9 cellular contexts compared by ENCODE assay signal in the genomic region with DNA sequence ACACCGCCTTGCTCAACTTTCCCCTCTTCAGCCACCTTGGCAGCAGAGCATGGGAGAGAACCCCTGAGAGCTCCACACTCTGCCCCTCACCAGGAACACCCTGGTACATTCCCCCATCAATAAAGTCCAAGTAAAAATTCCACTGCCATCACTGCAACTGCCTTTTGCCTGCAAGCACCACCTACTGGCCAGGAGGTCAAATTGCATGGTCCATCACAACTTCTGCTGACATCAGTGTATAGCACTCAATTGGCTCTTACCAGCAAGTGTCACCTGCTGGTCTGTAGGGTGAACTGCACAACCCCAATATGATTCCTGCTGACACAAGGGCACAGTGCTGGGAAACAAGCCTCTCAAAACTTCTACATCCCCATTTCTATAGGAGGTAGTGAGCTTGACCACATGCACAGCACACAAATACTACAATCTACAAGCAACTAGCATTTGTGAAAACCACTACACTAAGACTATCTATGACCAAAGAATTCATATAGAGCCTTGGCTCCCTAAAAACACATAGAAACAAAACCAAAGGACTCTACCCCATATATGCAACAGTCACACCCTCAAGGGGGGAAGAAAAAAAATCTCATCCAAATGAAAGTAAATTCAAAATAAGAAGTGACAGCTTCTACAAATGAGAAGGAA.
A peak's percentile ranks its signal among the peaks of the same experiment; 100 is the strongest.
DNase-seq lines count a peak whose midpoint lies in the region; ATAC-seq and TF ChIP-seq lines count a peak whose summit lies in the region.
"Had no signal": no experiment of that assay in that cellular context is flagged by ENCODE, and none has a peak within 500 bp of the region (broad histone marks: within the 10 kb centered on the region; RNA-seq: fewer than 3 reads in every experiment).

No MANE protein-coding gene starts in this region.

- H3K4me3 Mint-ChIP-seq in CD14-positive monocyte: no peak overlapping the region
- no peak overlapping the region for H3K4me3 Mint-ChIP-seq in immature natural killer cell
- H3K4me3 Mint-ChIP-seq in type B pancreatic cell: no peak overlapping the region
- H3K4me3 Mint-ChIP-seq: IgD-negative memory B cell had no signal

- DNase-seq in CD14-positive monocyte (ENCODE audit: low spot score): no peak
- DNase-seq in MV-4-11 (lab: John Stamatoyannopoulos, UW): peak; percentile 69
- DNase-seq in activated T-cell treated with anti-CD3 and anti-CD28 coated beads for 24 hours (ENCODE audit: low read depth): peak; percentile 53
- DNase-seq in immature natural killer cell: peak; percentile 59 to 70 (median 65)
- DNase-seq in type B pancreatic cell (ENCODE audit: extremely low spot score, unreplicated experiment): no peak

- peak; percentile 69 for TF ChIP-seq CTCF in CD14-positive monocyte (IDR thresholded peaks at IDR 0.05)
- TF ChIP-seq CTCF in type B pancreatic cell (conservative IDR thresholded peaks at IDR 0.05): peak; percentile 69

- H3K27me3 Mint-ChIP-seq in CD14-positive monocyte (ENCODE audit: low read depth in 3 of 3) (peaks cover 0 to 8% (median 1%) of the 10 kb centered on the region in 3 donors), immature natural killer cell (ENCODE audit: low read depth in 3 of 3) (no peaks in the 10 kb centered on the region), type B pancreatic cell (no peaks in the 10 kb centered on the region)
- H3K27me3 Mint-ChIP-seq: IgD-negative memory B cell had no signal

- H3K4me1 Mint-ChIP-seq in CD14-positive monocyte (peaks cover 42% of the 10 kb centered on the region), immature natural killer cell (peaks cover 26 to 27% of the 10 kb centered on the region in 2 donors), type B pancreatic cell (ENCODE audit: unreplicated experiment) (peaks cover 14% of the 10 kb centered on the region)

- ATAC-seq in GM18861 (IDR thresholded peaks at IDR 0.05; ENCODE audit: unreplicated experiment): peak; percentile 42
- ATAC-seq in HG03025 (IDR thresholded peaks at IDR 0.05; ENCODE audit: low FRiP score, unreplicated experiment): no peak
- no peak for ATAC-seq in HG02870 (IDR thresholded peaks at IDR 0.05; ENCODE audit: unreplicated experiment)

- H3K27ac Mint-ChIP-seq in CD14-positive monocyte: peak overlapping the region in 3 of 7 donors; percentile 38 to 78 (median 58)
- peak overlapping the region in 5 of 6 donors; percentile 18 to 75 (median 24) for H3K27ac Mint-ChIP-seq in immature natural killer cell
- no peak overlapping the region for H3K27ac Mint-ChIP-seq in type B pancreatic cell

- H3K36me3 Mint-ChIP-seq in CD14-positive monocyte (peaks cover 0 to 7% of the 10 kb centered on the region in 2 donors), immature natural killer cell (peaks cover 0 to 7% (median 0%) of the 10 kb centered on the region in 3 donors), type B pancreatic cell (no peaks in the 10 kb centered on the region)

- intact Hi-C loops in CD14-positive monocyte (cut with micrococcal nuclease): loop anchor here in 1 of 2 donors (10.0 kb wide), 1 partner anchor 193 kb away; a partner anchor contains a TSS

- H3K9me3 Mint-ChIP-seq in CD14-positive monocyte: peaks cover 7 to 19% (median 14%) of the 10 kb centered on the region in 7 donors
- peaks cover 0 to 10% (median under 1%) of the 10 kb centered on the region in 6 donors for H3K9me3 Mint-ChIP-seq in immature natural killer cell
- peaks cover 11% of the 10 kb centered on the region for H3K9me3 Mint-ChIP-seq in type B pancreatic cell

Comparison
In these comparisons a context has a peak if more than half of its experiments do, and no peak if none do; other contexts are left out.
1. DNase-seq: peak in MV-4-11 (single experiment), activated T-cell treated with anti-CD3 and anti-CD28 coated beads for 24 hours (single experiment) and immature natural killer cell (3 of 3); none in CD14-positive monocyte (single experiment) and type B pancreatic cell (single experiment).